1 cellular context compared by ENCODE assay signal in genomic region chr7:88546808-88547207, GRCh38.
TF ChIP-seq lines count a peak whose summit lies in the region.

No MANE protein-coding gene starts in this region.

TF ChIP-seq in K562, 482 proteins besides CTCF, POLR2A, EP300 and RAD21 (continued from another document and continues in another):
- TF ChIP-seq, protein P1, sequence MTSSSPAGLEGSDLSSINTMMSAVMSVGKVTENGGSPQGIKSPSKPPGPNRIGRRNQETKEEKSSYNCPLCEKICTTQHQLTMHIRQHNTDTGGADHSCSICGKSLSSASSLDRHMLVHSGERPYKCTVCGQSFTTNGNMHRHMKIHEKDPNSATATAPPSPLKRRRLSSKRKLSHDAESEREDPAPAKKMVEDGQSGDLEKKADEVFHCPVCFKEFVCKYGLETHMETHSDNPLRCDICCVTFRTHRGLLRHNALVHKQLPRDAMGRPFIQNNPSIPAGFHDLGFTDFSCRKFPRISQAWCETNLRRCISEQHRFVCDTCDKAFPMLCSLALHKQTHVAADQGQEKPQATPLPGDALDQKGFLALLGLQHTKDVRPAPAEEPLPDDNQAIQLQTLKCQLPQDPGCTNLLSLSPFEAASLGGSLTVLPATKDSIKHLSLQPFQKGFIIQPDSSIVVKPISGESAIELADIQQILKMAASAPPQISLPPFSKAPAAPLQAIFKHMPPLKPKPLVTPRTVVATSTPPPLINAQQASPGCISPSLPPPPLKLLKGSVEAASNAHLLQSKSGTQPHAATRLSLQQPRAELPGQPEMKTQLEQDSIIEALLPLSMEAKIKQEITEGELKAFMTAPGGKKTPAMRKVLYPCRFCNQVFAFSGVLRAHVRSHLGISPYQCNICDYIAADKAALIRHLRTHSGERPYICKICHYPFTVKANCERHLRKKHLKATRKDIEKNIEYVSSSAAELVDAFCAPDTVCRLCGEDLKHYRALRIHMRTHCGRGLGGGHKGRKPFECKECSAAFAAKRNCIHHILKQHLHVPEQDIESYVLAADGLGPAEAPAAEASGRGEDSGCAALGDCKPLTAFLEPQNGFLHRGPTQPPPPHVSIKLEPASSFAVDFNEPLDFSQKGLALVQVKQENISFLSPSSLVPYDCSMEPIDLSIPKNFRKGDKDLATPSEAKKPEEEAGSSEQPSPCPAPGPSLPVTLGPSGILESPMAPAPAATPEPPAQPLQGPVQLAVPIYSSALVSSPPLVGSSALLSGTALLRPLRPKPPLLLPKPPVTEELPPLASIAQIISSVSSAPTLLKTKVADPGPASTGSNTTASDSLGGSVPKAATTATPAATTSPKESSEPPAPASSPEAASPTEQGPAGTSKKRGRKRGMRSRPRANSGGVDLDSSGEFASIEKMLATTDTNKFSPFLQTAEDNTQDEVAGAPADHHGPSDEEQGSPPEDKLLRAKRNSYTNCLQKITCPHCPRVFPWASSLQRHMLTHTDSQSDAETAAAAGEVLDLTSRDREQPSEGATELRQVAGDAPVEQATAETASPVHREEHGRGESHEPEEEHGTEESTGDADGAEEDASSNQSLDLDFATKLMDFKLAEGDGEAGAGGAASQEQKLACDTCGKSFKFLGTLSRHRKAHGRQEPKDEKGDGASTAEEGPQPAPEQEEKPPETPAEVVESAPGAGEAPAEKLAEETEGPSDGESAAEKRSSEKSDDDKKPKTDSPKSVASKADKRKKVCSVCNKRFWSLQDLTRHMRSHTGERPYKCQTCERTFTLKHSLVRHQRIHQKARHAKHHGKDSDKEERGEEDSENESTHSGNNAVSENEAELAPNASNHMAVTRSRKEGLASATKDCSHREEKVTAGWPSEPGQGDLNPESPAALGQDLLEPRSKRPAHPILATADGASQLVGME (CRISPR knock-in tag; IDR thresholded peaks at IDR 0.05): 0 out of 2 replicates have a peak, but pooled peaks have one; percentile 26
- no peak for TF ChIP-seq PCBP2 (IDR thresholded peaks at IDR 0.05; ENCODE audit: low read depth, low read length, poor library complexity, severe bottlenecking)
- TF ChIP-seq MTF1 (CRISPR knock-in tag; IDR thresholded peaks at IDR 0.05; ENCODE audit: borderline replicate concordance): no peak
- TF ChIP-seq SP1 (CRISPR knock-in tag; IDR thresholded peaks at IDR 0.05): no peak
- no peak for TF ChIP-seq PRPF4 (IDR thresholded peaks at IDR 0.05; ENCODE audit: insufficient read depth, low read depth, low read length, poor library complexity, severe bottlenecking)
- no peak for TF ChIP-seq TRIM28 (IDR thresholded peaks at IDR 0.05)
- TF ChIP-seq ZC3H8 (IDR thresholded peaks at IDR 0.05): no peak
- no peak for TF ChIP-seq MCM3 (IDR thresholded peaks at IDR 0.05)
- TF ChIP-seq MYC (IDR thresholded peaks at IDR 0.05; ENCODE audit: low read depth, low read length): peak; percentile 85
- TF ChIP-seq MYC (CRISPR knock-in tag; IDR thresholded peaks at IDR 0.05; ENCODE audit: borderline replicate concordance, low read depth): peak; percentile 43; the same call in 1 of the 2 replicates
- peak; percentile 25; the same call in 1 of the 2 replicates for TF ChIP-seq RB1 (IDR thresholded peaks at IDR 0.05; ENCODE audit: low read depth)
- TF ChIP-seq, protein P2, sequence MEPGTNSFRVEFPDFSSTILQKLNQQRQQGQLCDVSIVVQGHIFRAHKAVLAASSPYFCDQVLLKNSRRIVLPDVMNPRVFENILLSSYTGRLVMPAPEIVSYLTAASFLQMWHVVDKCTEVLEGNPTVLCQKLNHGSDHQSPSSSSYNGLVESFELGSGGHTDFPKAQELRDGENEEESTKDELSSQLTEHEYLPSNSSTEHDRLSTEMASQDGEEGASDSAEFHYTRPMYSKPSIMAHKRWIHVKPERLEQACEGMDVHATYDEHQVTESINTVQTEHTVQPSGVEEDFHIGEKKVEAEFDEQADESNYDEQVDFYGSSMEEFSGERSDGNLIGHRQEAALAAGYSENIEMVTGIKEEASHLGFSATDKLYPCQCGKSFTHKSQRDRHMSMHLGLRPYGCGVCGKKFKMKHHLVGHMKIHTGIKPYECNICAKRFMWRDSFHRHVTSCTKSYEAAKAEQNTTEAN (CRISPR knock-in tag; IDR thresholded peaks at IDR 0.05): no peak
- TF ChIP-seq PHF21A (IDR thresholded peaks at IDR 0.05; ENCODE audit: borderline replicate concordance, low read depth): no peak
- TF ChIP-seq, protein P3, sequence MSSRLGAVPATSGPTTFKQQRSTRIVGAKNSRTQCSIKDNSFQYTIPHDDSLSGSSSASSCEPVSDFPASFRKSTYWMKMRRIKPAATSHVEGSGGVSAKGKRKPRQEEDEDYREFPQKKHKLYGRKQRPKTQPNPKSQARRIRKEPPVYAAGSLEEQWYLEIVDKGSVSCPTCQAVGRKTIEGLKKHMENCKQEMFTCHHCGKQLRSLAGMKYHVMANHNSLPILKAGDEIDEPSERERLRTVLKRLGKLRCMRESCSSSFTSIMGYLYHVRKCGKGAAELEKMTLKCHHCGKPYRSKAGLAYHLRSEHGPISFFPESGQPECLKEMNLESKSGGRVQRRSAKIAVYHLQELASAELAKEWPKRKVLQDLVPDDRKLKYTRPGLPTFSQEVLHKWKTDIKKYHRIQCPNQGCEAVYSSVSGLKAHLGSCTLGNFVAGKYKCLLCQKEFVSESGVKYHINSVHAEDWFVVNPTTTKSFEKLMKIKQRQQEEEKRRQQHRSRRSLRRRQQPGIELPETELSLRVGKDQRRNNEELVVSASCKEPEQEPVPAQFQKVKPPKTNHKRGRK (tag; IDR thresholded peaks at IDR 0.05): no peak
- no peak for TF ChIP-seq SP2 (IDR thresholded peaks at IDR 0.05; ENCODE audit: extremely low read depth, low read depth, low read length, poor library complexity, severe bottlenecking)
- no peak for TF ChIP-seq STAT5A (IDR thresholded peaks at IDR 0.05; ENCODE audit: borderline replicate concordance, low read length)
- TF ChIP-seq CCNT2 (IDR thresholded peaks at IDR 0.05; ENCODE audit: borderline replicate concordance, extremely low read depth, insufficient read length, low read depth, low read length): no peak
- TF ChIP-seq BMI1 (IDR thresholded peaks at IDR 0.05; ENCODE audit: low read length): no peak
- TF ChIP-seq, protein P4, sequence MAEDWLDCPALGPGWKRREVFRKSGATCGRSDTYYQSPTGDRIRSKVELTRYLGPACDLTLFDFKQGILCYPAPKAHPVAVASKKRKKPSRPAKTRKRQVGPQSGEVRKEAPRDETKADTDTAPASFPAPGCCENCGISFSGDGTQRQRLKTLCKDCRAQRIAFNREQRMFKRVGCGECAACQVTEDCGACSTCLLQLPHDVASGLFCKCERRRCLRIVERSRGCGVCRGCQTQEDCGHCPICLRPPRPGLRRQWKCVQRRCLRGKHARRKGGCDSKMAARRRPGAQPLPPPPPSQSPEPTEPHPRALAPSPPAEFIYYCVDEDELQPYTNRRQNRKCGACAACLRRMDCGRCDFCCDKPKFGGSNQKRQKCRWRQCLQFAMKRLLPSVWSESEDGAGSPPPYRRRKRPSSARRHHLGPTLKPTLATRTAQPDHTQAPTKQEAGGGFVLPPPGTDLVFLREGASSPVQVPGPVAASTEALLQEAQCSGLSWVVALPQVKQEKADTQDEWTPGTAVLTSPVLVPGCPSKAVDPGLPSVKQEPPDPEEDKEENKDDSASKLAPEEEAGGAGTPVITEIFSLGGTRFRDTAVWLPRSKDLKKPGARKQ (CRISPR knock-in tag; IDR thresholded peaks at IDR 0.05): no peak
- TF ChIP-seq ZBED1 (IDR thresholded peaks at IDR 0.05): no peak
- no peak for TF ChIP-seq HNRNPLL (IDR thresholded peaks at IDR 0.05; ENCODE audit: low read depth, low read length, poor library complexity, severe bottlenecking)
- TF ChIP-seq JUND (IDR thresholded peaks at IDR 0.05; ENCODE audit: borderline replicate concordance, low read depth, low read length): 0 out of 2 replicates have a peak, but pooled peaks have one; percentile 28
- TF ChIP-seq JUND (tag; IDR thresholded peaks at IDR 0.05; ENCODE audit: borderline replicate concordance, low read depth, low read length): no peak
- TF ChIP-seq MIER1 (IDR thresholded peaks at IDR 0.05; ENCODE audit: low read depth): no peak
- TF ChIP-seq U2AF1 (optimal IDR thresholded peaks at IDR 0.05; ENCODE audit: low read depth, low read length): no peak
- TF ChIP-seq ZNF589 (CRISPR knock-in tag; IDR thresholded peaks at IDR 0.05; ENCODE audit: low read depth): no peak
- no peak for TF ChIP-seq ZBTB2 (IDR thresholded peaks at IDR 0.05)
- TF ChIP-seq ZSCAN32 (CRISPR knock-in tag; IDR thresholded peaks at IDR 0.05): no peak
- no peak for TF ChIP-seq FOXO4 (CRISPR knock-in tag; IDR thresholded peaks at IDR 0.05)
- TF ChIP-seq ZBTB26 (CRISPR knock-in tag; IDR thresholded peaks at IDR 0.05): no peak
- TF ChIP-seq ASH1L (IDR thresholded peaks at IDR 0.05; ENCODE audit: borderline replicate concordance, low read depth, partially characterized antibody): no peak
- no peak for TF ChIP-seq GMEB1 (CRISPR knock-in tag; IDR thresholded peaks at IDR 0.05)
- no peak for TF ChIP-seq U2AF2 (optimal IDR thresholded peaks at IDR 0.05; ENCODE audit: low read depth, low read length)
- TF ChIP-seq HDAC1 (IDR thresholded peaks at IDR 0.05): 0 out of 4 replicates have a peak, but pooled peaks of 1 of the 2 experiments have one; percentile 18
- TF ChIP-seq NRF1 (conservative IDR thresholded peaks at IDR 0.05 in 1 of 2, IDR thresholded peaks at IDR 0.05 in 1 of 2): no peak
- no peak for TF ChIP-seq ILK (tag; IDR thresholded peaks at IDR 0.05; ENCODE audit: borderline replicate concordance, low read depth)
- no peak for TF ChIP-seq ZSCAN29 (IDR thresholded peaks at IDR 0.05)
- TF ChIP-seq HNRNPK (IDR thresholded peaks at IDR 0.05; ENCODE audit: low read depth, low read length, poor library complexity, severe bottlenecking): no peak
- TF ChIP-seq STAG1 (CRISPR knock-in tag; IDR thresholded peaks at IDR 0.05; ENCODE audit: borderline replicate concordance): peak; percentile 68; the same call in 1 of the 2 replicates
- no peak for TF ChIP-seq HDAC8 (tag; IDR thresholded peaks at IDR 0.05)
- TF ChIP-seq GATA2 (CRISPR knock-in tag; IDR thresholded peaks at IDR 0.05): no peak
- no peak for TF ChIP-seq NFATC3 (IDR thresholded peaks at IDR 0.05)
- TF ChIP-seq BRD9 (IDR thresholded peaks at IDR 0.05; ENCODE audit: low read depth, partially characterized antibody): peak; percentile 42
- TF ChIP-seq THRAP3 (IDR thresholded peaks at IDR 0.05; ENCODE audit: borderline replicate concordance): no peak
- no peak for TF ChIP-seq DPF2 (IDR thresholded peaks at IDR 0.05)
